ENCODE assay signal across 1 cellular context in the genomic region with DNA sequence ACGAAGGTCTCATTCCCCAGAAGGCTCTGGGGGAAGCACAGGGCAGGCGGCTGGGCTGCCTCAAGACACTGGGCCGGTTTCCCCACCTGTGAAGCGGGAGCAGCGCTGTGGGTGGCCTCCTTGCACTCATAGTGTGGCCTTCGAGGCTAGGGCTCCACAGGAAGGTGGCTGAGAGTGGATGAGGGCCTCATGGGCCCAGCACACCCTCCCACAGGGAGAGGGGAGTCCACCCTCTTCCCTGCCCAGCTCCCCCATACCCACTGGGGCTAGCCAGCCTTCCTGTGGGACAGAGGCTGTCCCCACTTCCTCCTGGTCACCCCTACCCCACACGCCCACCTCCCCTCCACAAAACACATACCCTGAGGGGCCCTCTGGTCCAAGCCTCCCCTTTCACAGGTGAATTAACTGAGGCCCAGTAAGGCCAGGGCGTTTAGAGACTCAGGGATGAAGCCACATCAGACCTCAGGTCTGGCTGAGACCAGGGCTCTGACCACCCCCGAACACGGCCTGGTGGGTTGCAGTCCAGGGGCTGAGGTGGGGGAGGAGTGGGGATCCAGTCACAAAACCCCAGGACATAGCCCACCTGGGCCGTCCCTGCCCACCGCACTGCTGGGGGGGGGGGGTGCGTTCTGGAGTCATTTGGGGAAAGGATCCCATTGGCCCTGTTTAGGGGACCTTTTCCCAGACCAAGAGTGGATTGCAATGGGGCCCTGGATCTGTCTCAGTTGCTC.
TF ChIP-seq lines count a peak whose summit lies in the region.

No MANE protein-coding gene starts in this region.

TF ChIP-seq in K562, 482 proteins besides CTCF, POLR2A, EP300 and RAD21:
- TF ChIP-seq SMARCA5 (IDR thresholded peaks at IDR 0.05) (no peak), ATF7 (IDR thresholded peaks at IDR 0.05) (peak; percentile 76), FOXK2 (conservative IDR thresholded peaks at IDR 0.05 in 1 of 2, IDR thresholded peaks at IDR 0.05 in 1 of 2; ENCODE audit: low read depth in 2 of 2) (peak in 1 of 2 experiments; percentile 69; a peak in 1 of 4 replicates), ZNF764 (CRISPR knock-in tag; IDR thresholded peaks at IDR 0.05; ENCODE audit: low read depth) (no peak), RBFOX2 (IDR thresholded peaks at IDR 0.05; ENCODE audit: low read depth, low read length) (no peak), TOE1 (IDR thresholded peaks at IDR 0.05; ENCODE audit: borderline replicate concordance) (no peak), TOE1 (CRISPR knock-in tag; IDR thresholded peaks at IDR 0.05; ENCODE audit: borderline replicate concordance, low read depth) (no peak)
- TF ChIP-seq, protein P1, sequence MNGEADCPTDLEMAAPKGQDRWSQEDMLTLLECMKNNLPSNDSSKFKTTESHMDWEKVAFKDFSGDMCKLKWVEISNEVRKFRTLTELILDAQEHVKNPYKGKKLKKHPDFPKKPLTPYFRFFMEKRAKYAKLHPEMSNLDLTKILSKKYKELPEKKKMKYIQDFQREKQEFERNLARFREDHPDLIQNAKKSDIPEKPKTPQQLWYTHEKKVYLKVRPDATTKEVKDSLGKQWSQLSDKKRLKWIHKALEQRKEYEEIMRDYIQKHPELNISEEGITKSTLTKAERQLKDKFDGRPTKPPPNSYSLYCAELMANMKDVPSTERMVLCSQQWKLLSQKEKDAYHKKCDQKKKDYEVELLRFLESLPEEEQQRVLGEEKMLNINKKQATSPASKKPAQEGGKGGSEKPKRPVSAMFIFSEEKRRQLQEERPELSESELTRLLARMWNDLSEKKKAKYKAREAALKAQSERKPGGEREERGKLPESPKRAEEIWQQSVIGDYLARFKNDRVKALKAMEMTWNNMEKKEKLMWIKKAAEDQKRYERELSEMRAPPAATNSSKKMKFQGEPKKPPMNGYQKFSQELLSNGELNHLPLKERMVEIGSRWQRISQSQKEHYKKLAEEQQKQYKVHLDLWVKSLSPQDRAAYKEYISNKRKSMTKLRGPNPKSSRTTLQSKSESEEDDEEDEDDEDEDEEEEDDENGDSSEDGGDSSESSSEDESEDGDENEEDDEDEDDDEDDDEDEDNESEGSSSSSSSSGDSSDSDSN (IDR thresholded peaks at IDR 0.05; ENCODE audit: borderline replicate concordance in 1 of 2, low read depth in 2 of 2, low read length in 2 of 2), result no peak
- TF ChIP-seq, protein P2, sequence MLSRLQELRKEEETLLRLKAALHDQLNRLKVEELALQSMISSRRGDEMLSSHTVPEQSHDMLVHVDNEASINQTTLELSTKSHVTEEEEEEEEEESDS (CRISPR knock-in tag; IDR thresholded peaks at IDR 0.05), result no peak
- TF ChIP-seq, protein P3, sequence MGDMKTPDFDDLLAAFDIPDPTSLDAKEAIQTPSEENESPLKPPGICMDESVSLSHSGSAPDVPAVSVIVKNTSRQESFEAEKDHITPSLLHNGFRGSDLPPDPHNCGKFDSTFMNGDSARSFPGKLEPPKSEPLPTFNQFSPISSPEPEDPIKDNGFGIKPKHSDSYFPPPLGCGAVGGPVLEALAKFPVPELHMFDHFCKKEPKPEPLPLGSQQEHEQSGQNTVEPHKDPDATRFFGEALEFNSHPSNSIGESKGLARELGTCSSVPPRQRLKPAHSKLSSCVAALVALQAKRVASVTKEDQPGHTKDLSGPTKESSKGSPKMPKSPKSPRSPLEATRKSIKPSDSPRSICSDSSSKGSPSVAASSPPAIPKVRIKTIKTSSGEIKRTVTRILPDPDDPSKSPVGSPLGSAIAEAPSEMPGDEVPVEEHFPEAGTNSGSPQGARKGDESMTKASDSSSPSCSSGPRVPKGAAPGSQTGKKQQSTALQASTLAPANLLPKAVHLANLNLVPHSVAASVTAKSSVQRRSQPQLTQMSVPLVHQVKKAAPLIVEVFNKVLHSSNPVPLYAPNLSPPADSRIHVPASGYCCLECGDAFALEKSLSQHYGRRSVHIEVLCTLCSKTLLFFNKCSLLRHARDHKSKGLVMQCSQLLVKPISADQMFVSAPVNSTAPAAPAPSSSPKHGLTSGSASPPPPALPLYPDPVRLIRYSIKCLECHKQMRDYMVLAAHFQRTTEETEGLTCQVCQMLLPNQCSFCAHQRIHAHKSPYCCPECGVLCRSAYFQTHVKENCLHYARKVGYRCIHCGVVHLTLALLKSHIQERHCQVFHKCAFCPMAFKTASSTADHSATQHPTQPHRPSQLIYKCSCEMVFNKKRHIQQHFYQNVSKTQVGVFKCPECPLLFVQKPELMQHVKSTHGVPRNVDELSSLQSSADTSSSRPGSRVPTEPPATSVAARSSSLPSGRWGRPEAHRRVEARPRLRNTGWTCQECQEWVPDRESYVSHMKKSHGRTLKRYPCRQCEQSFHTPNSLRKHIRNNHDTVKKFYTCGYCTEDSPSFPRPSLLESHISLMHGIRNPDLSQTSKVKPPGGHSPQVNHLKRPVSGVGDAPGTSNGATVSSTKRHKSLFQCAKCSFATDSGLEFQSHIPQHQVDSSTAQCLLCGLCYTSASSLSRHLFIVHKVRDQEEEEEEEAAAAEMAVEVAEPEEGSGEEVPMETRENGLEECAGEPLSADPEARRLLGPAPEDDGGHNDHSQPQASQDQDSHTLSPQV (IDR thresholded peaks at IDR 0.05), result no peak
- TF ChIP-seq, protein P4, sequence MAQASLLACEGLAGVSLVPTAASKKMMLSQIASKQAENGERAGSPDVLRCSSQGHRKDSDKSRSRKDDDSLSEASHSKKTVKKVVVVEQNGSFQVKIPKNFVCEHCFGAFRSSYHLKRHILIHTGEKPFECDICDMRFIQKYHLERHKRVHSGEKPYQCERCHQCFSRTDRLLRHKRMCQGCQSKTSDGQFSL (CRISPR knock-in tag; IDR thresholded peaks at IDR 0.05), result peak; percentile 35; the same call in 1 of the 2 replicates
- TF ChIP-seq, protein P4 (tag; IDR thresholded peaks at IDR 0.05), result no peak
- TF ChIP-seq, protein P5, sequence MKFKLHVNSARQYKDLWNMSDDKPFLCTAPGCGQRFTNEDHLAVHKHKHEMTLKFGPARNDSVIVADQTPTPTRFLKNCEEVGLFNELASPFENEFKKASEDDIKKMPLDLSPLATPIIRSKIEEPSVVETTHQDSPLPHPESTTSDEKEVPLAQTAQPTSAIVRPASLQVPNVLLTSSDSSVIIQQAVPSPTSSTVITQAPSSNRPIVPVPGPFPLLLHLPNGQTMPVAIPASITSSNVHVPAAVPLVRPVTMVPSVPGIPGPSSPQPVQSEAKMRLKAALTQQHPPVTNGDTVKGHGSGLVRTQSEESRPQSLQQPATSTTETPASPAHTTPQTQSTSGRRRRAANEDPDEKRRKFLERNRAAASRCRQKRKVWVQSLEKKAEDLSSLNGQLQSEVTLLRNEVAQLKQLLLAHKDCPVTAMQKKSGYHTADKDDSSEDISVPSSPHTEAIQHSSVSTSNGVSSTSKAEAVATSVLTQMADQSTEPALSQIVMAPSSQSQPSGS (CRISPR knock-in tag; IDR thresholded peaks at IDR 0.05), result no peak
- TF ChIP-seq, protein P6, sequence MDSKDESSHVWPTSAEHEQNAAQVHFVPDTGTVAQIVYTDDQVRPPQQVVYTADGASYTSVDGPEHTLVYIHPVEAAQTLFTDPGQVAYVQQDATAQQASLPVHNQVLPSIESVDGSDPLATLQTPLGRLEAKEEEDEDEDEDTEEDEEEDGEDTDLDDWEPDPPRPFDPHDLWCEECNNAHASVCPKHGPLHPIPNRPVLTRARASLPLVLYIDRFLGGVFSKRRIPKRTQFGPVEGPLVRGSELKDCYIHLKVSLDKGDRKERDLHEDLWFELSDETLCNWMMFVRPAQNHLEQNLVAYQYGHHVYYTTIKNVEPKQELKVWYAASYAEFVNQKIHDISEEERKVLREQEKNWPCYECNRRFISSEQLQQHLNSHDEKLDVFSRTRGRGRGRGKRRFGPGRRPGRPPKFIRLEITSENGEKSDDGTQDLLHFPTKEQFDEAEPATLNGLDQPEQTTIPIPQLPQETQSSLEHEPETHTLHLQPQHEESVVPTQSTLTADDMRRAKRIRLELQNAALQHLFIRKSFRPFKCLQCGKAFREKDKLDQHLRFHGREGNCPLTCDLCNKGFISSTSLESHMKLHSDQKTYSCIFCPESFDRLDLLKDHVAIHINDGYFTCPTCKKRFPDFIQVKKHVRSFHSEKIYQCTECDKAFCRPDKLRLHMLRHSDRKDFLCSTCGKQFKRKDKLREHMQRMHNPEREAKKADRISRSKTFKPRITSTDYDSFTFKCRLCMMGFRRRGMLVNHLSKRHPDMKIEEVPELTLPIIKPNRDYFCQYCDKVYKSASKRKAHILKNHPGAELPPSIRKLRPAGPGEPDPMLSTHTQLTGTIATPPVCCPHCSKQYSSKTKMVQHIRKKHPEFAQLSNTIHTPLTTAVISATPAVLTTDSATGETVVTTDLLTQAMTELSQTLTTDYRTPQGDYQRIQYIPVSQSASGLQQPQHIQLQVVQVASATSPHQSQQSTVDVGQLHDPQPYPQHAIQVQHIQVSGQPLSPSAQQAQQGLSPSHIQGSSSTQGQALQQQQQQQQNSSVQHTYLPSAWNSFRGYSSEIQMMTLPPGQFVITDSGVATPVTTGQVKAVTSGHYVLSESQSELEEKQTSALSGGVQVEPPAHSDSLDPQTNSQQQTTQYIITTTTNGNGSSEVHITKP (IDR thresholded peaks at IDR 0.05; ENCODE audit: partially characterized antibody), result peak; percentile 98
- TF ChIP-seq, protein P7, sequence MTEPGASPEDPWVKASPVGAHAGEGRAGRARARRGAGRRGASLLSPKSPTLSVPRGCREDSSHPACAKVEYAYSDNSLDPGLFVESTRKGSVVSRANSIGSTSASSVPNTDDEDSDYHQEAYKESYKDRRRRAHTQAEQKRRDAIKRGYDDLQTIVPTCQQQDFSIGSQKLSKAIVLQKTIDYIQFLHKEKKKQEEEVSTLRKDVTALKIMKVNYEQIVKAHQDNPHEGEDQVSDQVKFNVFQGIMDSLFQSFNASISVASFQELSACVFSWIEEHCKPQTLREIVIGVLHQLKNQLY (CRISPR knock-in tag; conservative IDR thresholded peaks at IDR 0.05), result no peak
